ENCODE assay signal across 8 cellular contexts in genomic region chr5:1008451-1009358, GRCh38. TPM values are rescaled to one million over a fixed set of nuclear protein-coding genes. Genes with fewer than 3 reads are reported as not detected.
A peak's percentile ranks its signal among the peaks of the same experiment; 100 is the strongest.
DNase-seq lines count a peak whose midpoint lies in the region; TF ChIP-seq lines count a peak whose summit lies in the region.

TSS of gene NKD2 (plus strand) at chr5:1008802. CDS start at chr5:1009058, 256 bp downstream.

- peak within 1 kb of the TSS; percentile 92 for H3K23ac ChIP-seq in neuronal stem cell (ENCODE audit: low read depth, low read length, poor library complexity)

- peak within 1 kb of the TSS; percentile 95 for H2AFZ ChIP-seq in neuronal stem cell (ENCODE audit: low read length)

- H3K9me3 ChIP-seq in neuronal stem cell (replicated peaks in 1 of 2; ENCODE audit: control insufficient read depth in 2 of 2, insufficient read depth in 1 of 2, low read depth in 1 of 2, low read length in 2 of 2), result no peaks in the 10 kb centered on the region

- peaks cover 6% of the 10 kb centered on the region for H3K79me1 ChIP-seq in neuronal stem cell (ENCODE audit: low read depth, low read length)

- H3K27ac Mint-ChIP-seq in activated CD4-positive, alpha-beta memory T cell treated with anti-CD3 and anti-CD28 coated beads, Interleukin-2, amount 10 ng/mL, durations not matched to agents 7 days and 5 days, result no peak within 1 kb of the TSS

- no peak within 1 kb of the TSS for H4K91ac ChIP-seq in neuronal stem cell (ENCODE audit: low read depth, low read length, poor library complexity)

- no peak within 1 kb of the TSS for H2BK120ac ChIP-seq in neuronal stem cell (ENCODE audit: low read depth, low read length)

- H3K27ac ChIP-seq in neuronal stem cell (replicated peaks; ENCODE audit: low read length), result no peak within 1 kb of the TSS

- H4K8ac ChIP-seq in neuronal stem cell (ENCODE audit: low read depth, low read length), result no peak within 1 kb of the TSS

- no peak within 1 kb of the TSS for H3K4ac ChIP-seq in neuronal stem cell (ENCODE audit: low read length)

- H3K18ac ChIP-seq in neuronal stem cell (ENCODE audit: low read length), result peak within 1 kb of the TSS; percentile 97

- peak within 1 kb of the TSS; percentile 26 for H3K14ac ChIP-seq in neuronal stem cell (ENCODE audit: low read length)

- H3K9me3 Mint-ChIP-seq in activated CD4-positive, alpha-beta memory T cell treated with anti-CD3 and anti-CD28 coated beads, Interleukin-2, amount 10 ng/mL, durations not matched to agents 7 days and 5 days, result no peaks in the 10 kb centered on the region

- no CpG with 5 or more reads among the region's 108 CpGs for WGBS in neuronal stem cell (ENCODE audit: extremely low coverage in 2 of 2, insufficient read length in 2 of 2, insufficient replicate concordance in 1 of 2), 2 donors

- H3K4me3 ChIP-seq in fibroblast of pulmonary artery (replicated peaks; ENCODE audit: low read depth, low read length) (peak within 1 kb of the TSS; percentile 57), neuronal stem cell (ENCODE audit: low read length in 2 of 2) (peak within 1 kb of the TSS; percentile 51 to 80)

- POLR2A ChIA-PET in activated CD4-positive, alpha-beta memory T cell treated with anti-CD3 and anti-CD28 coated beads, Interleukin-2, amount 10 ng/mL, durations not matched to agents 7 days and 5 days (lab: Charles Lee), result interaction anchor here (1.1 to 1.3 kb wide), 2 partner anchors 13 to 52 kb away, joined by 3 to 5 read pairs; no protein-coding TSS in a partner anchor

- DNase-seq in NCI-H2196 (lab: John Stamatoyannopoulos, UW; ENCODE audit: unreplicated experiment) (peak; percentile 48), NCI-H2196 treated with DMSO at 0.1 percent for 48 hours (lab: John Stamatoyannopoulos, UW; ENCODE audit: unreplicated experiment) (no peak), LoVo (ENCODE audit: low spot score) (peak; percentile 73), fibroblast of pulmonary artery (ENCODE audit: low read depth) (no peak), neuronal stem cell (ENCODE audit: low spot score) (peak; percentile 56), MV-4-11 (lab: John Stamatoyannopoulos, UW) (no peak), mucosa of gallbladder (ENCODE audit: low spot score) (no peak)
- DNase-seq in activated CD4-positive, alpha-beta memory T cell treated with anti-CD3 and anti-CD28 coated beads, Interleukin-2, amount 10 ng/mL, durations not matched to agents 7 days and 5 days, result no peak

- peak within 1 kb of the TSS; percentile 97 for H3K4me2 ChIP-seq in neuronal stem cell (ENCODE audit: insufficient read depth, low read length, poor library complexity, severe bottlenecking)

- H3K36me3 Mint-ChIP-seq in activated CD4-positive, alpha-beta memory T cell treated with anti-CD3 and anti-CD28 coated beads, Interleukin-2, amount 10 ng/mL, durations not matched to agents 7 days and 5 days (ENCODE audit: low read depth), result no peaks in the 10 kb centered on the region

- peak within 1 kb of the TSS; percentile 88 for H2BK15ac ChIP-seq in neuronal stem cell (ENCODE audit: low read length)

- peaks cover 45% of the 10 kb centered on the region for H3K27me3 Mint-ChIP-seq in activated CD4-positive, alpha-beta memory T cell treated with anti-CD3 and anti-CD28 coated beads, Interleukin-2, amount 10 ng/mL, durations not matched to agents 7 days and 5 days

- H3K36me3 ChIP-seq in neuronal stem cell (replicated peaks in 1 of 2; ENCODE audit: control insufficient read depth in 2 of 2, insufficient read depth in 2 of 2, low read length in 2 of 2), result no peaks in the 10 kb centered on the region

- H3K4me3 Mint-ChIP-seq in activated CD4-positive, alpha-beta memory T cell treated with anti-CD3 and anti-CD28 coated beads, Interleukin-2, amount 10 ng/mL, durations not matched to agents 7 days and 5 days, result peak within 1 kb of the TSS; percentile 46

- CTCF ChIA-PET in activated CD4-positive, alpha-beta memory T cell treated with anti-CD3 and anti-CD28 coated beads, Interleukin-2, amount 10 ng/mL, durations not matched to agents 7 days and 5 days (lab: Charles Lee), result interaction anchor here (0.8 to 2.1 kb wide), 6 partner anchors 11 to 132 kb away, joined by 3 to 6 read pairs (median 4); no protein-coding TSS in a partner anchor

- peaks cover 6 to 17% of the 10 kb centered on the region in 2 donors for H3K4me1 ChIP-seq in neuronal stem cell (ENCODE audit: control insufficient read depth in 2 of 2, insufficient read depth in 1 of 2, low read depth in 1 of 2, low read length in 2 of 2)

- peaks cover 8 to 59% (median 58%) of the 10 kb centered on the region in 3 experiments for H3K27me3 ChIP-seq in neuronal stem cell (ENCODE audit: control insufficient read depth in 3 of 3, insufficient read depth in 3 of 3, low read depth in 1 of 3, low read length in 3 of 3)

- peak; percentile 11 for TF ChIP-seq CTCF in fibroblast of pulmonary artery (IDR thresholded peaks at IDR 0.05; ENCODE audit: low read length, missing control alignments)

- H3K9ac ChIP-seq in neuronal stem cell (ENCODE audit: low read depth, low read length, poor library complexity), result peak within 1 kb of the TSS; percentile 91

- peak within 1 kb of the TSS; percentile 90 for H2AK5ac ChIP-seq in neuronal stem cell (ENCODE audit: low read depth, low read length)

- peaks cover 27% of the 10 kb centered on the region for H3K4me1 Mint-ChIP-seq in activated CD4-positive, alpha-beta memory T cell treated with anti-CD3 and anti-CD28 coated beads, Interleukin-2, amount 10 ng/mL, durations not matched to agents 7 days and 5 days

- peak within 1 kb of the TSS; percentile 76 for H2BK5ac ChIP-seq in neuronal stem cell (ENCODE audit: low read length)

- peak within 1 kb of the TSS; percentile 31 for H2BK12ac ChIP-seq in neuronal stem cell (ENCODE audit: low read length)

RNA-seq across cellular contexts. Expression of gene NKD2, which starts in this region (rescaled TPM):
- 1 to 10 TPM; 3.6 to 3.7 TPM for total RNA-seq in activated CD4-positive, alpha-beta memory T cell treated with anti-CD3 and anti-CD28 coated beads, Interleukin-2, amount 10 ng/mL, durations not matched to agents 7 days and 5 days
- polyA plus RNA-seq in neuronal stem cell (2013, experiment 1 of 2), result 11.1 TPM
- 11.1 TPM for polyA plus RNA-seq in neuronal stem cell (2013, experiment 2 of 2)
- 7.6 TPM for total RNA-seq in mucosa of gallbladder

Comparison
In these comparisons a context has a peak if more than half of its experiments do, and no peak if none do; other contexts are left out.
1. DNase-seq: peak in NCI-H2196 (single experiment), LoVo (single experiment) and neuronal stem cell (single experiment); none in NCI-H2196 treated with DMSO at 0.1 percent for 48 hours (single experiment), activated CD4-positive, alpha-beta memory T cell treated with anti-CD3 and anti-CD28 coated beads, Interleukin-2, amount 10 ng/mL, durations not matched to agents 7 days and 5 days (single experiment), fibroblast of pulmonary artery (single experiment), MV-4-11 (single experiment) and mucosa of gallbladder (single experiment).